Comparison of ENCODE assay signal across 2 cellular contexts in the genomic region with DNA sequence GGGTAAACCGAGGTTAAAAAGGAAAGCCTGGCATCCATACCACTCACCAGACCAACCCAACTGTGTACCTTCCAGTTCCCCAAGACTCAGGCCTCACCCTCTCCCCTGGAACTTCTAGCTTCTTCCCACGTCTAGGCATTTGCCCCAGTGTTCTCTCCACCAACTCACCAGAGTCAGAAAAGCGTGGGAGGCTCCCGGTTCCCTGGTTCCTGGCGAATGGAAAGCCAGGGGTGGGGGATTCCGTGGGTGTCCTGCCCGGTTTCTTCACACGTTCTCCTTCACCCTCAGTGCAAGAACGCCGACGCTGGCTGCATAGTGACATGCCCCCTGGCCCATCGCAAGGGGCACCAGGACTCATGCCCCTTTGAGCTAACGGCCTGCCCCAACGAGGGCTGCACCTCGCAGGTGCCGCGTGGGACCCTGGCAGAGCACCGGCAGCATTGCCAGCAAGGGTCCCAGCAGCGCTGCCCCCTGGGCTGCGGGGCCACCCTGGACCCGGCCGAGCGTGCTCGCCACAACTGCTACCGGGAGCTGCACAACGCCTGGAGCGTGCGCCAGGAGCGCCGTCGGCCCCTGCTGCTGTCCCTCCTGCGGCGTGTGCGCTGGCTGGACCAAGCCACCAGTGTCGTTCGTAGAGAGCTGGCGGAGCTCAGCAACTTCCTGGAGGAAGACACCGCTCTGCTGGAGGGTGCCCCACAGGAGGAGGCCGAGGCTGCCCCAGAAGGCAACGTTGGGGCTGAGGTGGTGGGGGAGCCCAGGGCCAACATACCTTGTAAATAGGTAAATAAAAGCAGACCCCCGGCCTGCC.
TF ChIP-seq lines count a peak whose summit lies in the region.

No MANE protein-coding gene starts in this region.

TF ChIP-seq in GM23338, 12 proteins besides CTCF, POLR2A, EP300 and RAD21 (continues in another document):
- TF ChIP-seq ZNF114 (CRISPR knock-in tag; IDR thresholded peaks at IDR 0.05) (no peak), EZH2phosphoT487 (IDR thresholded peaks at IDR 0.05; ENCODE audit: unreplicated experiment) (no peak), ZNF331 (CRISPR knock-in tag; IDR thresholded peaks at IDR 0.05; ENCODE audit: low read depth) (no peak), NANOG (IDR thresholded peaks at IDR 0.05; ENCODE audit: borderline replicate concordance) (no peak), POLR2AphosphoS5 (IDR thresholded peaks at IDR 0.05; ENCODE audit: low read depth) (no peak), CREB1 (CRISPR knock-in tag; IDR thresholded peaks at IDR 0.05; ENCODE audit: low read depth) (no peak)
- TF ChIP-seq, protein P1, sequence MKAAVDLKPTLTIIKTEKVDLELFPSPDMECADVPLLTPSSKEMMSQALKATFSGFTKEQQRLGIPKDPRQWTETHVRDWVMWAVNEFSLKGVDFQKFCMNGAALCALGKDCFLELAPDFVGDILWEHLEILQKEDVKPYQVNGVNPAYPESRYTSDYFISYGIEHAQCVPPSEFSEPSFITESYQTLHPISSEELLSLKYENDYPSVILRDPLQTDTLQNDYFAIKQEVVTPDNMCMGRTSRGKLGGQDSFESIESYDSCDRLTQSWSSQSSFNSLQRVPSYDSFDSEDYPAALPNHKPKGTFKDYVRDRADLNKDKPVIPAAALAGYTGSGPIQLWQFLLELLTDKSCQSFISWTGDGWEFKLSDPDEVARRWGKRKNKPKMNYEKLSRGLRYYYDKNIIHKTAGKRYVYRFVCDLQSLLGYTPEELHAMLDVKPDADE (IDR thresholded peaks at IDR 0.05): no peak
- TF ChIP-seq, protein P2, sequence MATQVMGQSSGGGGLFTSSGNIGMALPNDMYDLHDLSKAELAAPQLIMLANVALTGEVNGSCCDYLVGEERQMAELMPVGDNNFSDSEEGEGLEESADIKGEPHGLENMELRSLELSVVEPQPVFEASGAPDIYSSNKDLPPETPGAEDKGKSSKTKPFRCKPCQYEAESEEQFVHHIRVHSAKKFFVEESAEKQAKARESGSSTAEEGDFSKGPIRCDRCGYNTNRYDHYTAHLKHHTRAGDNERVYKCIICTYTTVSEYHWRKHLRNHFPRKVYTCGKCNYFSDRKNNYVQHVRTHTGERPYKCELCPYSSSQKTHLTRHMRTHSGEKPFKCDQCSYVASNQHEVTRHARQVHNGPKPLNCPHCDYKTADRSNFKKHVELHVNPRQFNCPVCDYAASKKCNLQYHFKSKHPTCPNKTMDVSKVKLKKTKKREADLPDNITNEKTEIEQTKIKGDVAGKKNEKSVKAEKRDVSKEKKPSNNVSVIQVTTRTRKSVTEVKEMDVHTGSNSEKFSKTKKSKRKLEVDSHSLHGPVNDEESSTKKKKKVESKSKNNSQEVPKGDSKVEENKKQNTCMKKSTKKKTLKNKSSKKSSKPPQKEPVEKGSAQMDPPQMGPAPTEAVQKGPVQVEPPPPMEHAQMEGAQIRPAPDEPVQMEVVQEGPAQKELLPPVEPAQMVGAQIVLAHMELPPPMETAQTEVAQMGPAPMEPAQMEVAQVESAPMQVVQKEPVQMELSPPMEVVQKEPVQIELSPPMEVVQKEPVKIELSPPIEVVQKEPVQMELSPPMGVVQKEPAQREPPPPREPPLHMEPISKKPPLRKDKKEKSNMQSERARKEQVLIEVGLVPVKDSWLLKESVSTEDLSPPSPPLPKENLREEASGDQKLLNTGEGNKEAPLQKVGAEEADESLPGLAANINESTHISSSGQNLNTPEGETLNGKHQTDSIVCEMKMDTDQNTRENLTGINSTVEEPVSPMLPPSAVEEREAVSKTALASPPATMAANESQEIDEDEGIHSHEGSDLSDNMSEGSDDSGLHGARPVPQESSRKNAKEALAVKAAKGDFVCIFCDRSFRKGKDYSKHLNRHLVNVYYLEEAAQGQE (IDR thresholded peaks at IDR 0.05; ENCODE audit: unreplicated experiment): no peak

TF ChIP-seq in K562, 482 proteins besides CTCF, POLR2A, EP300 and RAD21:
- no peak for TF ChIP-seq ELF1 (tag; IDR thresholded peaks at IDR 0.05)
- TF ChIP-seq, protein P3, sequence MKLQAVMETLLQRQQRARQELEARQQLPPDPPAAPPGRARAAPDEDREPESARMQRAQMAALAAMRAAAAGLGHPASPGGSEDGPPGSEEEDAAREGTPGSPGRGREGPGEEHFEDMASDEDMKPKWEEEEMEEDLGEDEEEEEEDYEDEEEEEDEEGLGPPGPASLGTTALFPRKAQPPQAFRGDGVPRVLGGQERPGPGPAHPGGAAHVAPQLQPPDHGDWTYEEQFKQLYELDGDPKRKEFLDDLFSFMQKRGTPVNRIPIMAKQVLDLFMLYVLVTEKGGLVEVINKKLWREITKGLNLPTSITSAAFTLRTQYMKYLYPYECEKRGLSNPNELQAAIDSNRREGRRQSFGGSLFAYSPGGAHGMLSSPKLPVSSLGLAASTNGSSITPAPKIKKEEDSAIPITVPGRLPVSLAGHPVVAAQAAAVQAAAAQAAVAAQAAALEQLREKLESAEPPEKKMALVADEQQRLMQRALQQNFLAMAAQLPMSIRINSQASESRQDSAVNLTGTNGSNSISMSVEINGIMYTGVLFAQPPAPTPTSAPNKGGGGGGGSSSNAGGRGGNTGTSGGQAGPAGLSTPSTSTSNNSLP (IDR thresholded peaks at IDR 0.05; ENCODE audit: borderline replicate concordance, low read depth, low read length): no peak
- no peak for TF ChIP-seq TCF3 (CRISPR knock-in tag; IDR thresholded peaks at IDR 0.05)
- TF ChIP-seq SMARCC2 (IDR thresholded peaks at IDR 0.05; ENCODE audit: low read depth): no peak
- TF ChIP-seq XRCC3 (IDR thresholded peaks at IDR 0.05): no peak
- TF ChIP-seq PTRF (tag; IDR thresholded peaks at IDR 0.05): no peak
- TF ChIP-seq, protein P4, sequence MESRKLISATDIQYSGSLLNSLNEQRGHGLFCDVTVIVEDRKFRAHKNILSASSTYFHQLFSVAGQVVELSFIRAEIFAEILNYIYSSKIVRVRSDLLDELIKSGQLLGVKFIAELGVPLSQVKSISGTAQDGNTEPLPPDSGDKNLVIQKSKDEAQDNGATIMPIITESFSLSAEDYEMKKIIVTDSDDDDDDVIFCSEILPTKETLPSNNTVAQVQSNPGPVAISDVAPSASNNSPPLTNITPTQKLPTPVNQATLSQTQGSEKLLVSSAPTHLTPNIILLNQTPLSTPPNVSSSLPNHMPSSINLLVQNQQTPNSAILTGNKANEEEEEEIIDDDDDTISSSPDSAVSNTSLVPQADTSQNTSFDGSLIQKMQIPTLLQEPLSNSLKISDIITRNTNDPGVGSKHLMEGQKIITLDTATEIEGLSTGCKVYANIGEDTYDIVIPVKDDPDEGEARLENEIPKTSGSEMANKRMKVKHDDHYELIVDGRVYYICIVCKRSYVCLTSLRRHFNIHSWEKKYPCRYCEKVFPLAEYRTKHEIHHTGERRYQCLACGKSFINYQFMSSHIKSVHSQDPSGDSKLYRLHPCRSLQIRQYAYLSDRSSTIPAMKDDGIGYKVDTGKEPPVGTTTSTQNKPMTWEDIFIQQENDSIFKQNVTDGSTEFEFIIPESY (CRISPR knock-in tag; IDR thresholded peaks at IDR 0.05): peak; percentile 67
- TF ChIP-seq, protein P5, sequence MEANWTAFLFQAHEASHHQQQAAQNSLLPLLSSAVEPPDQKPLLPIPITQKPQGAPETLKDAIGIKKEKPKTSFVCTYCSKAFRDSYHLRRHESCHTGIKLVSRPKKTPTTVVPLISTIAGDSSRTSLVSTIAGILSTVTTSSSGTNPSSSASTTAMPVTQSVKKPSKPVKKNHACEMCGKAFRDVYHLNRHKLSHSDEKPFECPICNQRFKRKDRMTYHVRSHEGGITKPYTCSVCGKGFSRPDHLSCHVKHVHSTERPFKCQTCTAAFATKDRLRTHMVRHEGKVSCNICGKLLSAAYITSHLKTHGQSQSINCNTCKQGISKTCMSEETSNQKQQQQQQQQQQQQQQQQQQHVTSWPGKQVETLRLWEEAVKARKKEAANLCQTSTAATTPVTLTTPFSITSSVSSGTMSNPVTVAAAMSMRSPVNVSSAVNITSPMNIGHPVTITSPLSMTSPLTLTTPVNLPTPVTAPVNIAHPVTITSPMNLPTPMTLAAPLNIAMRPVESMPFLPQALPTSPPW (CRISPR knock-in tag; IDR thresholded peaks at IDR 0.05): no peak
